ENCODE assay signal across 8 cellular contexts in genomic region chr17:10616502-10617119, GRCh38. TPM values are rescaled to one million over a fixed set of nuclear protein-coding genes. Genes with fewer than 3 reads are reported as not detected.
DNase-seq lines count a peak whose midpoint lies in the region; ATAC-seq and TF ChIP-seq lines count a peak whose summit lies in the region.

No MANE protein-coding gene starts in this region.

- CTCF ChIA-PET in GM10248 (lab: Yijun Ruan, JAX) = interaction anchor here (0.7 to 13.2 kb wide), 61 partner anchors 8 to 1028 kb away, joined by 3 to 213 read pairs (median 4); no protein-coding TSS in a partner anchor
- CTCF ChIA-PET in naive thymus-derived CD4-positive, alpha-beta T cell (lab: Charles Lee) = interaction anchor here (0.9 to 2.5 kb wide), 8 partner anchors 9 to 33 kb away, joined by 3 to 8 read pairs (median 4); no protein-coding TSS in a partner anchor

- no peak overlapping the region for H3K4me3 Mint-ChIP-seq in naive thymus-derived CD4-positive, alpha-beta T cell

- no peaks in the 10 kb centered on the region for H3K9me3 Mint-ChIP-seq in naive thymus-derived CD4-positive, alpha-beta T cell

- H3K4me1 ChIP-seq in naive thymus-derived CD4-positive, alpha-beta T cell (ENCODE audit: control insufficient read depth in 2 of 2, insufficient read depth in 2 of 2, low read length in 2 of 2) = no peaks in the 10 kb centered on the region

- TF ChIP-seq CTCF in GM10248 (IDR thresholded peaks at IDR 0.05; ENCODE audit: control extremely low read depth, extremely low read depth, low read depth, missing control alignments) = peak; percentile 98

- H3K27ac Mint-ChIP-seq in naive thymus-derived CD4-positive, alpha-beta T cell = no peak overlapping the region

- peaks cover 0 to 3% (median 0%) of the 10 kb centered on the region in 7 donors for H3K4me1 Mint-ChIP-seq in naive thymus-derived CD4-positive, alpha-beta T cell

- no peaks in the 10 kb centered on the region for H3K36me3 ChIP-seq in naive thymus-derived CD4-positive, alpha-beta T cell (ENCODE audit: control insufficient read depth in 2 of 3, insufficient read depth in 3 of 3, low read length in 3 of 3)

- intact Hi-C loops in naive thymus-derived CD4-positive, alpha-beta T cell (cut with micrococcal nuclease) = loop anchor here in 1 of 2 donors (1.0 kb wide), 1 partner anchor 289 kb away; no protein-coding TSS in a partner anchor

- H3K27ac ChIP-seq in naive thymus-derived CD4-positive, alpha-beta T cell (ENCODE audit: low read depth, low read length) = no peak overlapping the region

- no peak overlapping the region for H3K4me3 ChIP-seq in naive thymus-derived CD4-positive, alpha-beta T cell (ENCODE audit: low read length)

- no peak for TF ChIP-seq POLR2A in erythroblast (IDR thresholded peaks at IDR 0.05; ENCODE audit: low read length)

- no peaks in the 10 kb centered on the region for H3K27me3 ChIP-seq in naive thymus-derived CD4-positive, alpha-beta T cell (ENCODE audit: control insufficient read depth in 2 of 2, insufficient read depth in 2 of 2, low read length in 2 of 2)

- peaks cover 0 to 15% (median 0%) of the 10 kb centered on the region in 5 donors for H3K27me3 Mint-ChIP-seq in naive thymus-derived CD4-positive, alpha-beta T cell

- no peaks in the 10 kb centered on the region for H3K36me3 Mint-ChIP-seq in naive thymus-derived CD4-positive, alpha-beta T cell

- ATAC-seq in HG03342 (IDR thresholded peaks at IDR 0.05; ENCODE audit: unreplicated experiment) (peak; percentile 59), GM19452 (IDR thresholded peaks at IDR 0.05; ENCODE audit: unreplicated experiment) (no peak)
- peak; percentile 84 for ATAC-seq in naive thymus-derived CD4-positive, alpha-beta T cell

- POLR2A ChIA-PET in GM10248 (lab: Yijun Ruan, JAX) = no interaction called here
- POLR2A ChIA-PET in naive thymus-derived CD4-positive, alpha-beta T cell (lab: Charles Lee) = no interaction called here

- no peaks in the 10 kb centered on the region for H3K9me3 ChIP-seq in naive thymus-derived CD4-positive, alpha-beta T cell (ENCODE audit: control insufficient read depth in 2 of 3, low read length in 3 of 3)

- DNase-seq in GM10248 (ENCODE audit: extremely low spot score) = peak; percentile 78
- DNase-seq in NOMO-1 treated with dmso at 0.1 percent for 144 hours (lab: John Stamatoyannopoulos, UW; ENCODE audit: unreplicated experiment) = peak; percentile 16
- DNase-seq in activated CD8-positive, alpha-beta memory T cell treated with anti-CD3 and anti-CD28 coated beads, Interleukin-2, amount 50 U/mL, for 4 hours = peak; percentile 74
- DNase-seq in erythroblast (lab: John Stamatoyannopoulos, UW) = peak; percentile 67 to 77
- DNase-seq in naive thymus-derived CD4-positive, alpha-beta T cell = peak; percentile 24 to 75 (median 47)
- DNase-seq in stimulated activated CD8-positive, alpha-beta memory T cell treated with anti-CD3 and anti-CD28 coated beads, Interleukin-7, amount 100 ng/mL, for 48 hours (ENCODE audit: extremely low read depth in 1 of 2, low read depth in 1 of 2) = peak; percentile 41 to 59

RNA-seq across cellular contexts. Expression of gene MYH3, which starts 40.5 kb away (rescaled TPM):
- 10 to 100 TPM in 2 of 5 experiments, 1 to 10 TPM in 3; 5.9 to 20.5 (median 7.6) TPM for total RNA-seq in naive thymus-derived CD4-positive, alpha-beta T cell
- 1 to 10 TPM in 1 of 2 donors, under 1 TPM in 1; 0.38 to 1.8 TPM for polyA plus RNA-seq in naive thymus-derived CD4-positive, alpha-beta T cell

Comparison
In these comparisons a context has a peak if more than half of its experiments do, and no peak if none do; other contexts are left out.
1. DNase-seq: peak in every context shown above with its lines; median percentile 78 in GM10248; 74 in activated CD8-positive, alpha-beta memory T cell treated with anti-CD3 and anti-CD28 coated beads, Interleukin-2, amount 50 U/mL, for 4 hours; 72 in erythroblast; 50 in stimulated activated CD8-positive, alpha-beta memory T cell treated with anti-CD3 and anti-CD28 coated beads, Interleukin-7, amount 100 ng/mL, for 48 hours; 47 in naive thymus-derived CD4-positive, alpha-beta T cell; 16 in NOMO-1 treated with dmso at 0.1 percent for 144 hours.